In genomic region chr2:160419776-160420521, GRCh38 we compare ENCODE assay signal across 11 cellular contexts.
DNase-seq lines count a peak whose midpoint lies in the region; ATAC-seq and TF ChIP-seq lines count a peak whose summit lies in the region.
"Had no signal": no experiment of that assay in that cellular context is flagged by ENCODE, and none has a peak within 500 bp of the region (broad histone marks: within the 10 kb centered on the region; RNA-seq: fewer than 3 reads in every experiment).

No MANE protein-coding gene starts in this region.

- H3K36me3 ChIP-seq in Loucy (ENCODE audit: insufficient read depth, low read length), result no peaks in the 10 kb centered on the region
- H3K36me3 ChIP-seq in esophagus muscularis mucosa, result no peaks in the 10 kb centered on the region
- H3K36me3 ChIP-seq: lower lobe of right lung had no signal

- H3K4me3 ChIP-seq in Loucy (ENCODE audit: low read length, poor library complexity, severe bottlenecking) (peak overlapping the region; percentile 47), esophagus muscularis mucosa (no peak overlapping the region)
- H3K4me3 ChIP-seq: lower lobe of right lung, skin epidermis had no signal

- H3K79me2 ChIP-seq in Loucy (ENCODE audit: insufficient read depth, low read length), result peaks cover 29% of the 10 kb centered on the region

- no peak for DNase-seq in CD4-positive, alpha-beta T cell
- DNase-seq in esophagus muscularis mucosa (ENCODE audit: extremely low spot score) (no peak), omental fat pad (ENCODE audit: low spot score) (no peak), NOMO-1 treated with DMSO at 0.1 percent for 48 hours (lab: John Stamatoyannopoulos, UW; ENCODE audit: unreplicated experiment) (no peak), SIG-M5 treated with dmso at 0.1 percent for 504 hours (lab: John Stamatoyannopoulos, UW; ENCODE audit: unreplicated experiment) (no peak), midbrain (lab: John Stamatoyannopoulos, UW) (no peak)
- DNase-seq: lower lobe of right lung, NCI-H1092 treated with DMSO at 0.1 percent for 48 hours had no signal

- no peak for TF ChIP-seq CTCF in CD4-positive, alpha-beta T cell (IDR thresholded peaks at IDR 0.05)
- TF ChIP-seq CTCF in Loucy (conservative IDR thresholded peaks at IDR 0.05; ENCODE audit: low read length) (no peak), esophagus muscularis mucosa (IDR thresholded peaks at IDR 0.05) (no peak), omental fat pad (IDR thresholded peaks at IDR 0.05) (no peak)

- H3K4me2 ChIP-seq in Loucy (ENCODE audit: low read depth, low read length, poor library complexity, severe bottlenecking), result peak overlapping the region; percentile 53

- H3K9ac ChIP-seq in Loucy (ENCODE audit: low read depth, low read length, poor library complexity, severe bottlenecking), result peak overlapping the region; percentile 22

- H2AFZ ChIP-seq in Loucy (ENCODE audit: low read length), result no peak overlapping the region

- H3K27ac Mint-ChIP-seq in CD4-positive, alpha-beta T cell, result peak overlapping the region; percentile 8

- intact Hi-C loops in CD4-positive, alpha-beta T cell (cut with DNase I, micrococcal nuclease), result loop anchor here in 1 of 2 experiments (10.0 kb wide), 1 partner anchor 45 kb away; no protein-coding TSS in a partner anchor
- intact Hi-C loops in esophagus muscularis mucosa (cut with DNase I), result no loop called here

- CTCF ChIA-PET in CD4-positive, alpha-beta T cell (lab: Charles Lee), result interaction anchor here (1.0 to 1.7 kb wide), 2 partner anchors 9 to 13 kb away, joined by 3 to 8 read pairs; no protein-coding TSS in a partner anchor

- no peaks in the 10 kb centered on the region for H3K27me3 ChIP-seq in CD4-positive, alpha-beta T cell (ENCODE audit: control insufficient read depth, insufficient read depth, low read length)
- H3K27me3 ChIP-seq in Loucy (ENCODE audit: insufficient read depth, low read length, poor library complexity, severe bottlenecking) (no peaks in the 10 kb centered on the region), esophagus muscularis mucosa (no peaks in the 10 kb centered on the region)

- no peak overlapping the region for H3K4me3 Mint-ChIP-seq in CD4-positive, alpha-beta T cell

- no peaks in the 10 kb centered on the region for H3K9me3 ChIP-seq in CD4-positive, alpha-beta T cell (ENCODE audit: control insufficient read depth, low read length)
- H3K9me3 ChIP-seq in Loucy (ENCODE audit: insufficient read depth, low read depth, low read length), result no peaks in the 10 kb centered on the region
- no peaks in the 10 kb centered on the region for H3K9me3 ChIP-seq in esophagus muscularis mucosa
- H3K9me3 ChIP-seq: lower lobe of right lung had no signal

- TF ChIP-seq EP300 in esophagus muscularis mucosa (IDR thresholded peaks at IDR 0.05), result no peak

- H3K4me1 Mint-ChIP-seq in CD4-positive, alpha-beta T cell (ENCODE audit: low read depth), result peaks cover 76% of the 10 kb centered on the region

- WGBS in esophagus muscularis mucosa, result 50% methylated on average over 3 of the region's 3 CpGs

- H3K27ac ChIP-seq in CD4-positive, alpha-beta T cell (ENCODE audit: low read depth, low read length), result no peak overlapping the region
- peak overlapping the region; percentile 28 to 54 (median 34) for H3K27ac ChIP-seq in esophagus muscularis mucosa (replicated peaks in 1 of 4)
- H3K27ac ChIP-seq: lower lobe of right lung had no signal

- H3K27me3 Mint-ChIP-seq in CD4-positive, alpha-beta T cell, result no peaks in the 10 kb centered on the region

- no peak for TF ChIP-seq POLR2A in esophagus muscularis mucosa (IDR thresholded peaks at IDR 0.05; ENCODE audit: low read depth)

- peaks cover 8% of the 10 kb centered on the region for H3F3A ChIP-seq in Loucy (ENCODE audit: low read depth)

- no peaks in the 10 kb centered on the region for H4K20me1 ChIP-seq in Loucy (ENCODE audit: insufficient read depth, low read length, poor library complexity, severe bottlenecking)

- no peaks in the 10 kb centered on the region for H3K9me2 ChIP-seq in Loucy (replicated peaks; ENCODE audit: low read depth, low read length)

- H3K36me3 Mint-ChIP-seq in CD4-positive, alpha-beta T cell (ENCODE audit: low read depth), result peaks cover 4% of the 10 kb centered on the region

- peaks cover 3% of the 10 kb centered on the region for H3K9me3 Mint-ChIP-seq in CD4-positive, alpha-beta T cell

- POLR2A ChIA-PET in CD4-positive, alpha-beta T cell (lab: Charles Lee), result interaction anchor here (1.2 to 1.6 kb wide), 2 partner anchors 8 to 12 kb away, joined by 5 to 8 read pairs; no protein-coding TSS in a partner anchor

- H3K4me1 ChIP-seq in Loucy (ENCODE audit: insufficient read depth, low read length, poor library complexity, severe bottlenecking) (peaks cover 82% of the 10 kb centered on the region), esophagus muscularis mucosa (peaks cover 29 to 64% (median 46%) of the 10 kb centered on the region in 4 donors)

- ATAC-seq in CD4-positive, alpha-beta T cell (ENCODE audit: poor library complexity), result no peak
- ATAC-seq in omental fat pad (ENCODE audit: low FRiP score) (peak; percentile 55), GM21528 (IDR thresholded peaks at IDR 0.05; ENCODE audit: low FRiP score, unreplicated experiment) (no peak)
